Comparison of ENCODE assay signal across 18 cellular contexts in genomic region chr10:15346440-15347141, GRCh38. TPM values are rescaled to one million over a fixed set of nuclear protein-coding genes. Genes with fewer than 3 reads are reported as not detected.
DNase-seq lines count a peak whose midpoint lies in the region; ATAC-seq, FAIRE-seq and TF ChIP-seq lines count a peak whose summit lies in the region.
"Had no signal": no experiment of that assay in that cellular context is flagged by ENCODE, and none has a peak within 500 bp of the region (broad histone marks: within the 10 kb centered on the region; RNA-seq: fewer than 3 reads in every experiment).

No MANE protein-coding gene starts in this region.

- no peak overlapping the region for H3K9ac ChIP-seq in astrocyte (ENCODE audit: low read length)

- TF ChIP-seq CTCF in AG10803 (conservative IDR thresholded peaks at IDR 0.05; ENCODE audit: low read length) (no peak), astrocyte (IDR thresholded peaks at IDR 0.05; ENCODE audit: insufficient read depth, low read depth, low read length) (no peak), heart left ventricle (IDR thresholded peaks at IDR 0.05) (no peak), nephron (IDR thresholded peaks at IDR 0.05; ENCODE audit: unreplicated experiment in 3 of 3) (no peak)

- no peak for FAIRE-seq in astrocyte (lab: Jason Lieb, UNC)
- FAIRE-seq: G401.6, HTR-8/SVneo, TTC549 had no signal

- CTCF ChIA-PET in CD4-positive, alpha-beta memory T cell (lab: Charles Lee; ENCODE audit: partially characterized antibody) = no interaction called here

- no peak overlapping the region for H3K27ac Mint-ChIP-seq in astrocyte (ENCODE audit: unreplicated experiment)
- H3K27ac Mint-ChIP-seq in nephron = peak overlapping the region; percentile 57 to 68 (median 63)
- no peak overlapping the region for H3K27ac Mint-ChIP-seq in naive thymus-derived CD8-positive, alpha-beta T cell
- H3K27ac Mint-ChIP-seq in CD4-positive, alpha-beta memory T cell = peak overlapping the region in 1 of 7 donors; percentile 57
- H3K27ac Mint-ChIP-seq: CD8-positive, alpha-beta memory T cell had no signal

- intact Hi-C loops in heart left ventricle (cut with DNase I) (no loop called here), sciatic nerve (cut with DNase I) (no loop called here)
- intact Hi-C loops in CD4-positive, alpha-beta memory T cell (cut with micrococcal nuclease) = no loop called here

- peak overlapping the region; percentile 44 for H3K4me2 ChIP-seq in astrocyte (ENCODE audit: low read length)

- POLR2A ChIA-PET in naive thymus-derived CD8-positive, alpha-beta T cell (lab: Charles Lee) = no interaction called here
- POLR2A ChIA-PET in CD4-positive, alpha-beta memory T cell (lab: Charles Lee; ENCODE audit: partially characterized antibody) = no interaction called here

- H4K20me1 ChIP-seq in astrocyte (ENCODE audit: insufficient read depth, low read length) = peaks cover 67% of the 10 kb centered on the region

- H3K9me3 Mint-ChIP-seq in astrocyte (ENCODE audit: unreplicated experiment) (no peaks in the 10 kb centered on the region), nephron (no peaks in the 10 kb centered on the region)
- peaks cover 0 to 2% (median 0%) of the 10 kb centered on the region in 9 donors for H3K9me3 Mint-ChIP-seq in naive thymus-derived CD8-positive, alpha-beta T cell
- H3K9me3 Mint-ChIP-seq in CD4-positive, alpha-beta memory T cell = peaks cover 0 to 2% (median 0%) of the 10 kb centered on the region in 8 donors
- H3K9me3 Mint-ChIP-seq: CD8-positive, alpha-beta memory T cell had no signal

- H3K4me1 ChIP-seq in astrocyte (ENCODE audit: insufficient read depth, low read length) (peaks cover 14% of the 10 kb centered on the region), heart left ventricle (peaks cover 0 to 22% (median 13%) of the 10 kb centered on the region in 12 donors)
- H3K4me1 ChIP-seq in CD4-positive, alpha-beta memory T cell (ENCODE audit: insufficient read depth, low read length) = no peaks in the 10 kb centered on the region
- H3K4me1 ChIP-seq: foreskin keratinocyte had no signal

- H3K36me3 ChIP-seq in astrocyte (ENCODE audit: insufficient read depth, low read length) (no peaks in the 10 kb centered on the region), heart left ventricle (no peaks in the 10 kb centered on the region)
- H3K36me3 ChIP-seq in CD4-positive, alpha-beta memory T cell (ENCODE audit: insufficient read depth, low read length) = no peaks in the 10 kb centered on the region

- H3K27ac ChIP-seq in astrocyte (ENCODE audit: low read depth, low read length) (no peak overlapping the region), heart left ventricle (peak overlapping the region in 9 of 12 donors; percentile 6 to 60 (median 36))
- no peak overlapping the region for H3K27ac ChIP-seq in CD4-positive, alpha-beta memory T cell (ENCODE audit: low read depth, low read length)
- H3K27ac ChIP-seq: foreskin keratinocyte had no signal

- H3K36me3 Mint-ChIP-seq in astrocyte (ENCODE audit: low read depth, unreplicated experiment) (peaks cover 5% of the 10 kb centered on the region), nephron (ENCODE audit: low read depth) (peaks cover 3% of the 10 kb centered on the region)
- H3K36me3 Mint-ChIP-seq in naive thymus-derived CD8-positive, alpha-beta T cell = peaks cover 0 to 3% (median 0%) of the 10 kb centered on the region in 3 donors
- no peaks in the 10 kb centered on the region for H3K36me3 Mint-ChIP-seq in CD4-positive, alpha-beta memory T cell

- peaks cover 92% of the 10 kb centered on the region for H3K79me2 ChIP-seq in astrocyte (ENCODE audit: insufficient read depth, low read length)

- no peaks in the 10 kb centered on the region for H3K27me3 Mint-ChIP-seq in astrocyte (ENCODE audit: low read depth, unreplicated experiment)
- peaks cover 6% of the 10 kb centered on the region for H3K27me3 Mint-ChIP-seq in nephron (ENCODE audit: low read depth)
- H3K27me3 Mint-ChIP-seq in naive thymus-derived CD8-positive, alpha-beta T cell = peaks cover 14 to 52% (median 23%) of the 10 kb centered on the region in 5 donors
- H3K27me3 Mint-ChIP-seq in CD4-positive, alpha-beta memory T cell = peaks cover 16 to 17% of the 10 kb centered on the region in 2 donors

- H3K27me3 ChIP-seq in astrocyte (ENCODE audit: insufficient read depth, low read length) (no peaks in the 10 kb centered on the region), heart left ventricle (no peaks in the 10 kb centered on the region)
- peaks cover 4% of the 10 kb centered on the region for H3K27me3 ChIP-seq in CD4-positive, alpha-beta memory T cell (ENCODE audit: insufficient read depth, low read length)
- H3K27me3 ChIP-seq: foreskin keratinocyte had no signal

- H3K4me3 ChIP-seq in AG10803 (ENCODE audit: low read length) (no peak overlapping the region), astrocyte (ENCODE audit: insufficient read depth, low read depth, low read length) (no peak overlapping the region), heart left ventricle (peak overlapping the region in 3 of 12 donors; percentile 12 to 27 (median 16))
- no peak overlapping the region for H3K4me3 ChIP-seq in CD4-positive, alpha-beta memory T cell (ENCODE audit: low read length in 2 of 2)

- H3K9me3 ChIP-seq in astrocyte (ENCODE audit: insufficient read depth, low read depth, low read length) (no peaks in the 10 kb centered on the region), heart left ventricle (no peaks in the 10 kb centered on the region)
- H3K9me3 ChIP-seq in CD4-positive, alpha-beta memory T cell (ENCODE audit: control insufficient read depth in 1 of 2, low read length in 2 of 2) = no peaks in the 10 kb centered on the region

- peak; percentile 23 to 71 (median 69) for ATAC-seq in heart left ventricle
- ATAC-seq in naive thymus-derived CD8-positive, alpha-beta T cell = no peak
- ATAC-seq in HG03039 (IDR thresholded peaks at IDR 0.05; ENCODE audit: unreplicated experiment) = no peak
- ATAC-seq in sciatic nerve = no peak
- ATAC-seq: foreskin keratinocyte had no signal

- no peak overlapping the region for H2AFZ ChIP-seq in astrocyte (ENCODE audit: low read depth, low read length)

- 39 to 57% (median 46%) methylated on average over 8 of the region's 8 CpGs for WGBS in heart left ventricle, 4 donors

- TF ChIP-seq POLR2A in heart left ventricle (IDR thresholded peaks at IDR 0.05) = no peak

- H3K4me1 Mint-ChIP-seq in astrocyte (ENCODE audit: low read depth, unreplicated experiment) = peaks cover 13% of the 10 kb centered on the region
- peaks cover 57% of the 10 kb centered on the region for H3K4me1 Mint-ChIP-seq in nephron
- peaks cover 0 to 6% (median 0%) of the 10 kb centered on the region in 4 donors for H3K4me1 Mint-ChIP-seq in naive thymus-derived CD8-positive, alpha-beta T cell
- peaks cover 0 to 7% (median 2%) of the 10 kb centered on the region in 4 donors for H3K4me1 Mint-ChIP-seq in CD4-positive, alpha-beta memory T cell
- H3K4me1 Mint-ChIP-seq: CD8-positive, alpha-beta memory T cell had no signal

- DNase-seq in AG10803 (ENCODE audit: low read depth) (peak; percentile 33), astrocyte (ENCODE audit: low read depth) (peak; percentile 67), heart left ventricle (peak in 3 of 5 donors; percentile 30 to 62 (median 34)), sciatic nerve (ENCODE audit: low spot score) (no peak)
- no peak for DNase-seq in naive thymus-derived CD8-positive, alpha-beta T cell
- DNase-seq in CD4-positive, alpha-beta memory T cell = no peak
- DNase-seq: activated CD4-positive, alpha-beta T cell treated with anti-CD3 and anti-CD28 coated beads, Interleukin-2, amount 50 U/mL, for 4 hours; activated T-cell treated with anti-CD3 and anti-CD28 coated beads, Interleukin-2, amount 50 U/mL, for 48 hours; amniotic stem cell; CD8-positive, alpha-beta memory T cell; foreskin keratinocyte; NCI-H1694 treated with DMSO at 0.1 percent for 48 hours; NCI-H510A had no signal

- H3K4me3 Mint-ChIP-seq in astrocyte (ENCODE audit: unreplicated experiment) = no peak overlapping the region
- H3K4me3 Mint-ChIP-seq in nephron = no peak overlapping the region
- no peak overlapping the region for H3K4me3 Mint-ChIP-seq in naive thymus-derived CD8-positive, alpha-beta T cell
- H3K4me3 Mint-ChIP-seq in CD4-positive, alpha-beta memory T cell = no peak overlapping the region
- H3K4me3 Mint-ChIP-seq: CD8-positive, alpha-beta memory T cell had no signal

RNA-seq across cellular contexts. Expression of gene FAM171A1, which starts 24.5 kb away (rescaled TPM):
- 51.9 TPM in 2 replicates for total RNA-seq in astrocyte
- total RNA-seq in heart left ventricle = 10 to 100 TPM in 4 of 9 donors, 1 to 10 TPM in 5; 6.7 to 18.0 (median 9.9) TPM
- 1 to 10 TPM; 4.1 to 9.8 TPM for polyA plus RNA-seq in heart left ventricle
- total RNA-seq in naive thymus-derived CD8-positive, alpha-beta T cell = 1 to 10 TPM; 6.1 to 6.9 TPM
- 10 to 100 TPM; 12.9 to 16.0 (median 14.7) TPM for polyA plus RNA-seq in naive thymus-derived CD8-positive, alpha-beta T cell
- total RNA-seq in CD4-positive, alpha-beta memory T cell = 1 to 10 TPM; 7.1 to 8.0 TPM
- polyA plus RNA-seq in CD4-positive, alpha-beta memory T cell = 10 to 100 TPM in 1 of 2 donors, 1 to 10 TPM in 1; 9.3 to 10.6 TPM
- 32.6 TPM for total RNA-seq in sciatic nerve

Comparison
In these comparisons a context has a peak if more than half of its experiments do, and no peak if none do; other contexts are left out.
1. DNase-seq: peak in AG10803 (single experiment), astrocyte (single experiment) and heart left ventricle (3 of 5); none in naive thymus-derived CD8-positive, alpha-beta T cell (0 of 10), CD4-positive, alpha-beta memory T cell (0 of 5) and sciatic nerve (single experiment).
2. H3K27ac ChIP-seq: peak in heart left ventricle (9 of 12); none in astrocyte (single experiment) and CD4-positive, alpha-beta memory T cell (single experiment).
3. H3K27ac Mint-ChIP-seq: peak in nephron (3 of 3); none in astrocyte (single experiment) and naive thymus-derived CD8-positive, alpha-beta T cell (0 of 10).
4. ATAC-seq: peak in heart left ventricle (4 of 4); none in naive thymus-derived CD8-positive, alpha-beta T cell (0 of 2), HG03039 (single experiment) and sciatic nerve (single experiment).